ENCODE assay signal across 8 cellular contexts in the genomic region with DNA sequence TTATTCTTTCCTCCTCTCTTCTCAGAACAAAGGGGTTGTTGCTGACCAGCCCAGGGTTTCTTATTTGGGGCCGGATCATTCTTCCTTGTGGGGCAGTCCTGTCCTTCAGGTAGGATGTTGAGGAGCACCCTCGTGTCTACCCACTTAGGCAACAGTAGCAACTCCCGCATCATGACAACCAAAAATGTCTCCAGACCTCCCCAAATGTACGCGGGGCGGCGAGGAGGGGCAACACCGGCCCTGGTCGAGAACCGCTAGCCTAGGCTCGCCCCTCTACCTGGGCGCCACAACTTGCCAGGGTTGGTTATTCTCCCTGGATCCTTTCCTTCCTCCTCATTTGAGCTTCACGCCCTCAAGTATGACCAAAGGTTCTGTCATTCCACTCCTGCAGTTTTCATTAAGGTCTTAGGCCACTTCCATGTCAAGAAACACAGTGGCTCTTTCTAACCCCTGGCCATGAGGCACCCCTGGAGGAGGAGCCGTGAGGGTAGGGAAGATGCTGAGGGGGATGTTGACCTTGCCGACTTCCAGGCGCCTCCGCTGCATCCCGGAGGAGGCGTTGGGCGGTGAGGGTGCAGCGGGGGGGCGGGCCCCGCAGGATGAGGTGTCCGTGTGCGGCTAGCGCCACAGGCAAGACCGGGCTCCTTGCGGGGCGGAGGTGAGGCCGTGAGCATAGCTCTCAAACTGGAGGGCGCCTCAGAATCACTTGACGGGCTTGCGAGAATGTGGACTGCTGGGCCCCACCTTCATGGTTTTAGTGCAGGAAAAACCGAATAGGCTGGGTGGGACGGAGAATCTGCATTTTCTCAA. TPM values are rescaled to one million over a fixed set of nuclear protein-coding genes. Genes with fewer than 3 reads are reported as not detected.
A peak's percentile ranks its signal among the peaks of the same experiment; 100 is the strongest.
DNase-seq lines count a peak whose midpoint lies in the region; ATAC-seq and TF ChIP-seq lines count a peak whose summit lies in the region.

No MANE protein-coding gene starts in this region.

- H3K9me3 Mint-ChIP-seq in naive thymus-derived CD4-positive, alpha-beta T cell = no peaks in the 10 kb centered on the region

- H3K4me3 ChIP-seq in epithelial cell of proximal tubule (ENCODE audit: low read depth, low read length) = peak overlapping the region; percentile 80
- peak overlapping the region; percentile 85 for H3K4me3 ChIP-seq in naive thymus-derived CD4-positive, alpha-beta T cell (ENCODE audit: low read length)

- intact Hi-C loops in naive thymus-derived CD4-positive, alpha-beta T cell (cut with micrococcal nuclease) = loop anchor here (1.0 to 10.0 kb wide), 3 partner anchors 16 to 216 kb away; partner anchors contain the start of gene AKAP10 (in 2 of the 2)

- H3K27me3 ChIP-seq in naive thymus-derived CD4-positive, alpha-beta T cell (ENCODE audit: control insufficient read depth in 2 of 2, insufficient read depth in 2 of 2, low read length in 2 of 2) = peaks cover 0 to 3% of the 10 kb centered on the region in 2 donors

- no peak for TF ChIP-seq CTCF in epithelial cell of proximal tubule (conservative IDR thresholded peaks at IDR 0.05; ENCODE audit: low read depth, low read length)

- peaks cover 11% of the 10 kb centered on the region for H3K4me1 Mint-ChIP-seq in T-helper 17 cell
- peaks cover 6 to 17% (median 14%) of the 10 kb centered on the region in 7 donors for H3K4me1 Mint-ChIP-seq in naive thymus-derived CD4-positive, alpha-beta T cell

- H3K9me3 ChIP-seq in T-helper 17 cell (ENCODE audit: control insufficient read depth, low read length, poor library complexity, severe bottlenecking) = no peaks in the 10 kb centered on the region
- no peaks in the 10 kb centered on the region for H3K9me3 ChIP-seq in naive thymus-derived CD4-positive, alpha-beta T cell (ENCODE audit: control insufficient read depth in 2 of 3, low read length in 3 of 3)

- H3K36me3 ChIP-seq in naive thymus-derived CD4-positive, alpha-beta T cell (ENCODE audit: control insufficient read depth in 2 of 3, insufficient read depth in 3 of 3, low read length in 3 of 3) = no peaks in the 10 kb centered on the region

- DNase-seq in activated T-cell treated with anti-CD3 and anti-CD28 coated beads for 48 hours (ENCODE audit: low read depth) (peak; percentile 16), T-helper 17 cell (peak in 2 of 3 donors; percentile 11 to 13), epithelial cell of proximal tubule (ENCODE audit: low read depth) (no peak), germinal center (ENCODE audit: low spot score) (no peak)
- no peak for DNase-seq in activated T-cell treated with anti-CD3 and anti-CD28 coated beads, Interleukin-2, amount 50 U/mL, for 1 hour
- DNase-seq in naive thymus-derived CD4-positive, alpha-beta T cell = peak in 1 of 9 donors; percentile 32

- H3K27me3 Mint-ChIP-seq in T-helper 17 cell = peaks cover 60% of the 10 kb centered on the region
- peaks cover 51 to 66% (median 61%) of the 10 kb centered on the region in 5 donors for H3K27me3 Mint-ChIP-seq in naive thymus-derived CD4-positive, alpha-beta T cell

- H3K36me3 Mint-ChIP-seq in T-helper 17 cell (ENCODE audit: low read depth) = peaks cover 2% of the 10 kb centered on the region
- no peaks in the 10 kb centered on the region for H3K36me3 Mint-ChIP-seq in naive thymus-derived CD4-positive, alpha-beta T cell

- ATAC-seq in HG02885 (IDR thresholded peaks at IDR 0.05; ENCODE audit: poor library complexity, unreplicated experiment) (peak; percentile 18), T-helper 17 cell (peak; percentile 23), GM19328 (IDR thresholded peaks at IDR 0.05; ENCODE audit: unreplicated experiment) (no peak)
- peak; percentile 15 for ATAC-seq in naive thymus-derived CD4-positive, alpha-beta T cell

- no peak overlapping the region for H3K27ac ChIP-seq in naive thymus-derived CD4-positive, alpha-beta T cell (ENCODE audit: low read depth, low read length)

- POLR2A ChIA-PET in naive thymus-derived CD4-positive, alpha-beta T cell (lab: Charles Lee) = interaction anchor here (0.6 to 1.4 kb wide), 2 partner anchors 31 to 43 kb away, joined by 4 to 9 read pairs; partner anchors contain the start of gene AKAP10

- H3K4me1 ChIP-seq in naive thymus-derived CD4-positive, alpha-beta T cell (ENCODE audit: control insufficient read depth in 2 of 2, insufficient read depth in 2 of 2, low read length in 2 of 2) = no peaks in the 10 kb centered on the region

- CTCF ChIA-PET in naive thymus-derived CD4-positive, alpha-beta T cell (lab: Charles Lee) = interaction anchor here (0.7 to 1.6 kb wide), 5 partner anchors 12 to 66 kb away, joined by 3 to 9 read pairs (median 4); partner anchors contain the start of gene AKAP10

- peak overlapping the region; percentile 91 for H3K4me3 Mint-ChIP-seq in T-helper 17 cell
- peak overlapping the region; percentile 86 to 97 (median 90) for H3K4me3 Mint-ChIP-seq in naive thymus-derived CD4-positive, alpha-beta T cell

- H3K27ac Mint-ChIP-seq in T-helper 17 cell = no peak overlapping the region
- H3K27ac Mint-ChIP-seq in naive thymus-derived CD4-positive, alpha-beta T cell = peak overlapping the region in 4 of 9 donors; percentile 25 to 58 (median 47)

RNA-seq across cellular contexts. Expression of gene SPECC1, which starts 0.7 kb away (rescaled TPM):
- total RNA-seq in T-helper 17 cell (10 to 100 TPM; 10.3 to 10.8 TPM), epithelial cell of proximal tubule (39.3 and 47.0 TPM in 2 replicates)
- total RNA-seq in naive thymus-derived CD4-positive, alpha-beta T cell = 10 to 100 TPM in 1 of 5 experiments, 1 to 10 TPM in 4; 1.2 to 37.5 (median 5.7) TPM
- polyA plus RNA-seq in naive thymus-derived CD4-positive, alpha-beta T cell = 1 to 10 TPM; 2.6 to 4.7 TPM

RNA-seq across cellular contexts. Expression of gene AKAP10, which starts 30.8 kb away (rescaled TPM):
- total RNA-seq in T-helper 17 cell (10 to 100 TPM; 39.8 to 41.1 TPM), epithelial cell of proximal tubule (11.3 and 14.3 TPM in 2 replicates)
- 10 to 100 TPM; 40.5 to 69.0 (median 51.0) TPM for total RNA-seq in naive thymus-derived CD4-positive, alpha-beta T cell
- 10 to 100 TPM; 17.0 to 34.2 TPM for polyA plus RNA-seq in naive thymus-derived CD4-positive, alpha-beta T cell

Comparison
In these comparisons a context has a peak if more than half of its experiments do, and no peak if none do; other contexts are left out.
1. DNase-seq: peak in activated T-cell treated with anti-CD3 and anti-CD28 coated beads for 48 hours (single experiment) and T-helper 17 cell (2 of 3); none in activated T-cell treated with anti-CD3 and anti-CD28 coated beads, Interleukin-2, amount 50 U/mL, for 1 hour (single experiment), epithelial cell of proximal tubule (single experiment) and germinal center (single experiment).